ENCODE assay signal across 10 cellular contexts in genomic region chr6:169141706-169142705, GRCh38.
A peak's percentile ranks its signal among the peaks of the same experiment; 100 is the strongest.
DNase-seq lines count a peak whose midpoint lies in the region; ATAC-seq and TF ChIP-seq lines count a peak whose summit lies in the region.
"Had no signal": no experiment of that assay in that cellular context is flagged by ENCODE, and none has a peak within 500 bp of the region (broad histone marks: within the 10 kb centered on the region; RNA-seq: fewer than 3 reads in every experiment).

No MANE protein-coding gene starts in this region.

- H3K9me3 ChIP-seq in heart right ventricle (peaks cover 0 to 13% (median 0%) of the 10 kb centered on the region in 11 donors), BE2C (no peaks in the 10 kb centered on the region; the same call in 1 of the 2 replicates)

- ATAC-seq in heart right ventricle: peak; percentile 70 to 88 (median 84)
- ATAC-seq in GM21717 (IDR thresholded peaks at IDR 0.05; ENCODE audit: unreplicated experiment): no peak

- H3K4me1 ChIP-seq in heart right ventricle (peaks cover 5 to 26% (median 11%) of the 10 kb centered on the region in 9 donors), BE2C (no peaks in the 10 kb centered on the region)

- intact Hi-C loops in heart right ventricle (cut with DNase I): no loop called here
- intact Hi-C loops in posterior cingulate gyrus (cut with DNase I): loop anchor here (10.0 kb wide), 1 partner anchor 73 kb away; no protein-coding TSS in a partner anchor

- WGBS in heart right ventricle, 2 donors: 57 to 68% methylated on average over 25 of the region's 25 CpGs

- DNase-seq in C1 segment of cervical spinal cord (lab: John Stamatoyannopoulos, UW) (peak in 10 of 14 donors; percentile 32 to 80 (median 50)), amygdala (lab: John Stamatoyannopoulos, UW) (peak in 39 of 56 donors; percentile 7 to 75 (median 44)), heart right ventricle (peak; percentile 56 to 65), posterior cingulate gyrus (peak in 8 of 10 donors; percentile 26 to 87 (median 42)), BE2C (no peak), SHP77 (lab: John Stamatoyannopoulos, UW) (no peak)
- no peak for DNase-seq in activated effector memory CD4-positive, alpha-beta T cell treated with Interleukin-2 at 50 U/mL for 16 hours
- DNase-seq: activated B cell treated with CpG ODN at 0.5 μM for 24 hours; CD4-positive, CD25-positive, alpha-beta regulatory T cell had no signal

- no peaks in the 10 kb centered on the region for H3K36me3 ChIP-seq in heart right ventricle
- no peaks in the 10 kb centered on the region for H3K36me3 ChIP-seq in BE2C

- H3K4me3 ChIP-seq in heart right ventricle (no peak overlapping the region), BE2C (ENCODE audit: low read depth, low read length) (no peak overlapping the region)

- no peaks in the 10 kb centered on the region for H3K27me3 ChIP-seq in heart right ventricle
- no peaks in the 10 kb centered on the region for H3K27me3 ChIP-seq in BE2C

- TF ChIP-seq CTCF in heart right ventricle (IDR thresholded peaks at IDR 0.05): no peak
- no peak for TF ChIP-seq CTCF in BE2C (IDR thresholded peaks at IDR 0.05; ENCODE audit: low read depth, low read length)

- H3K27ac ChIP-seq in heart right ventricle: peak overlapping the region; percentile 15 to 70 (median 54)

Comparison
In these comparisons a context has a peak if more than half of its experiments do, and no peak if none do; other contexts are left out.
1. DNase-seq: peak in C1 segment of cervical spinal cord (10 of 14), amygdala (39 of 56), heart right ventricle (2 of 2) and posterior cingulate gyrus (8 of 10); none in activated effector memory CD4-positive, alpha-beta T cell treated with Interleukin-2 at 50 U/mL for 16 hours (single experiment), BE2C (single experiment) and SHP77 (0 of 2).